ENCODE assay signal across 9 cellular contexts in genomic region chr2:101704046-101704466, GRCh38. TPM values are rescaled to one million over a fixed set of nuclear protein-coding genes. Genes with fewer than 3 reads are reported as not detected.
DNase-seq lines count a peak whose midpoint lies in the region; ATAC-seq and TF ChIP-seq lines count a peak whose summit lies in the region.
"Had no signal": no experiment of that assay in that cellular context is flagged by ENCODE, and none has a peak within 500 bp of the region (broad histone marks: within the 10 kb centered on the region; RNA-seq: fewer than 3 reads in every experiment).

No MANE protein-coding gene starts in this region.

- H3K4me3 ChIP-seq in esophagus squamous epithelium (no peak overlapping the region), psoas muscle (no peak overlapping the region)
- H3K4me3 ChIP-seq: adrenal gland had no signal

- H3K4me1 ChIP-seq in esophagus squamous epithelium (peaks cover 11 to 89% (median 41%) of the 10 kb centered on the region in 3 donors), psoas muscle (peaks cover 61% of the 10 kb centered on the region)

- H3K27ac ChIP-seq in RWPE1 (peak overlapping the region; percentile 71), esophagus squamous epithelium (peak overlapping the region in 3 of 4 donors; percentile 10 to 41 (median 29)), psoas muscle (no peak overlapping the region)
- H3K27ac ChIP-seq: adrenal gland had no signal

- TF ChIP-seq CTCF in RWPE1 (conservative IDR thresholded peaks at IDR 0.05; ENCODE audit: low read depth) (no peak), esophagus squamous epithelium (IDR thresholded peaks at IDR 0.05) (no peak), psoas muscle (IDR thresholded peaks at IDR 0.05) (no peak)

- H3K9me3 ChIP-seq in esophagus squamous epithelium (no peaks in the 10 kb centered on the region), psoas muscle (no peaks in the 10 kb centered on the region)
- H3K9me3 ChIP-seq: adrenal gland had no signal

- intact Hi-C loops in esophagus squamous epithelium (cut with DNase I), result no loop called here
- intact Hi-C loops in psoas muscle (cut with DNase I), result no loop called here

- POLR2A ChIA-PET in RWPE1 (lab: Yijun Ruan, JAX; ENCODE audit: low non-redundant PET), result no interaction called here

- CTCF ChIA-PET in RWPE1 (lab: Yijun Ruan, JAX), result interaction anchor here (0.6 to 1.1 kb wide), 4 partner anchors 36 to 184 kb away, joined by 4 to 5 read pairs (median 4); no protein-coding TSS in a partner anchor

- TF ChIP-seq POLR2A in esophagus squamous epithelium (IDR thresholded peaks at IDR 0.05), result no peak

- H3K27me3 ChIP-seq in esophagus squamous epithelium, result no peaks in the 10 kb centered on the region
- H3K27me3 ChIP-seq in psoas muscle (ENCODE audit: insufficient read depth in 3 of 3, low read length in 2 of 3), result no peaks in the 10 kb centered on the region
- H3K27me3 ChIP-seq: adrenal gland had no signal

- H3K36me3 ChIP-seq in esophagus squamous epithelium (peaks cover 0 to 11% (median 0%) of the 10 kb centered on the region in 3 donors), psoas muscle (ENCODE audit: insufficient read depth in 1 of 2, low read depth in 1 of 2) (no peaks in the 10 kb centered on the region)
- H3K36me3 ChIP-seq: adrenal gland had no signal

- DNase-seq in EH (ENCODE audit: low read depth), result peak; percentile 77
- peak; percentile 67 for DNase-seq in RWPE1 (ENCODE audit: low spot score)
- DNase-seq in esophagus squamous epithelium (lab: John Stamatoyannopoulos, UW), result no peak
- DNase-seq in psoas muscle, result peak; percentile 34 to 57
- no peak for DNase-seq in cerebellar nuclear complex (lab: John Stamatoyannopoulos, UW)
- DNase-seq in Kasumi-1 (lab: John Stamatoyannopoulos, UW), result no peak
- DNase-seq in RKO (ENCODE audit: low spot score), result no peak

- WGBS in esophagus squamous epithelium, 2 donors, result 43 to 85% methylated on average over 1 of the region's 1 CpG
- WGBS in psoas muscle, 3 donors, result 63 to 86% (median 75%) methylated on average over 1 of the region's 1 CpG

- ATAC-seq in psoas muscle (peak in 3 of 4 donors; percentile 43 to 59 (median 48)), HG02610 (IDR thresholded peaks at IDR 0.05; ENCODE audit: unreplicated experiment) (no peak)

RNA-seq across cellular contexts. Expression of gene MAP4K4, which starts 6.5 kb away (rescaled TPM):
- total RNA-seq in esophagus squamous epithelium (100 to 1,000 TPM in 1 of 4 donors, 10 to 100 TPM in 3; 46.0 to 121 (median 53.9) TPM), psoas muscle (10 to 100 TPM; 45.5 to 89.5 (median 80.7) TPM)
- polyA plus RNA-seq in psoas muscle, result 10 to 100 TPM; 20.1 to 99.9 (median 54.0) TPM

Comparison
In these comparisons a context has a peak if more than half of its experiments do, and no peak if none do; other contexts are left out.
1. DNase-seq: peak in EH (single experiment), RWPE1 (single experiment) and psoas muscle (2 of 2); none in esophagus squamous epithelium (single experiment), cerebellar nuclear complex (0 of 2), Kasumi-1 (0 of 2) and RKO (single experiment).